Comparison of ENCODE assay signal across 1 cellular context in the genomic region with DNA sequence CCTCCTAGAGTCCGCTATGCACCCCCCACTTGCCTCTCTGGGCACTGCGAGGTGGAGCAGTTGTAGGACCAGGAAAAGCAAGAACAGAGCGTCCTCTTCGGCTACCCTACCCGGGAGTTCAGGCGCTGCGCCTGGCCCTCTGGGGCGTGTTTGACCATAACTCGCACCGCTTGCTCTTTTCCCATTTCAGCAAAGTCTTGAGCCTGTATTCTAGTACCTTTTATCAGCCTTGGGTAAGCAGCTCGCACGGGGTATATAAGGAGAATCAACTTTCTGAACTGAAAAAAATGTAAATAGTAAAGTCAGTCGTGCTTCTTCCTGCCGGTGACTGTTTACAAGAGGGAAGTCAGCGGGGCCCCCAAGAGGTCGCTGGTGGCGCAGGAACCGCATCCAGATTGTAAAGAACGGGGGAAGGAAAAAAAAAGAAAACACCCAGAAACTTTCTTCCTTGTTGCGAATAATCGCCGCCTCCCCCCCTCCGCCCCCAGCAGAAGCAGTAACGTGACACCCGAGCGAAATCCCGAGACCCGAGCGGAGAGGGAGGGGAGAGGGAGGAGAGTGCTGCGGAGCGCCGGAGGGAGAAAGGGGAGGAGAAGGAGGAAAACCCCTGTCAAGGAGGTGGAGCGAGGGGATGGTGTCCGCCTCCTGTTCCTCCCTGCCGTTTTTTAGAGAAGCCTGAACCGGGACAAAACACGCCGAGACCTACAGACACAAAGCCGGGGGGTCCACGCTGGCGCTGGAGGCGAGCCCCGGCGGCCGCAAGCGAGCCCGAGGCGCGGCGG.
A peak's percentile ranks its signal among the peaks of the same experiment; 100 is the strongest.
TF ChIP-seq lines count a peak whose summit lies in the region.

A gene with protein sequence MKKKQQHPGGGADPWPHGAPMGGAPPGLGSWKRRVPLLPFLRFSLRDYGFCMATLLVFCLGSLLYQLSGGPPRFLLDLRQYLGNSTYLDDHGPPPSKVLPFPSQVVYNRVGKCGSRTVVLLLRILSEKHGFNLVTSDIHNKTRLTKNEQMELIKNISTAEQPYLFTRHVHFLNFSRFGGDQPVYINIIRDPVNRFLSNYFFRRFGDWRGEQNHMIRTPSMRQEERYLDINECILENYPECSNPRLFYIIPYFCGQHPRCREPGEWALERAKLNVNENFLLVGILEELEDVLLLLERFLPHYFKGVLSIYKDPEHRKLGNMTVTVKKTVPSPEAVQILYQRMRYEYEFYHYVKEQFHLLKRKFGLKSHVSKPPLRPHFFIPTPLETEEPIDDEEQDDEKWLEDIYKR (plus strand): TSS at position 668 of the 782 bp plus-strand sequence. CDS start 401 bp downstream, outside the sequence.

TF ChIP-seq in K562, 482 proteins besides CTCF, POLR2A, EP300 and RAD21 (continued from another document and continues in another):
- TF ChIP-seq, protein P1, sequence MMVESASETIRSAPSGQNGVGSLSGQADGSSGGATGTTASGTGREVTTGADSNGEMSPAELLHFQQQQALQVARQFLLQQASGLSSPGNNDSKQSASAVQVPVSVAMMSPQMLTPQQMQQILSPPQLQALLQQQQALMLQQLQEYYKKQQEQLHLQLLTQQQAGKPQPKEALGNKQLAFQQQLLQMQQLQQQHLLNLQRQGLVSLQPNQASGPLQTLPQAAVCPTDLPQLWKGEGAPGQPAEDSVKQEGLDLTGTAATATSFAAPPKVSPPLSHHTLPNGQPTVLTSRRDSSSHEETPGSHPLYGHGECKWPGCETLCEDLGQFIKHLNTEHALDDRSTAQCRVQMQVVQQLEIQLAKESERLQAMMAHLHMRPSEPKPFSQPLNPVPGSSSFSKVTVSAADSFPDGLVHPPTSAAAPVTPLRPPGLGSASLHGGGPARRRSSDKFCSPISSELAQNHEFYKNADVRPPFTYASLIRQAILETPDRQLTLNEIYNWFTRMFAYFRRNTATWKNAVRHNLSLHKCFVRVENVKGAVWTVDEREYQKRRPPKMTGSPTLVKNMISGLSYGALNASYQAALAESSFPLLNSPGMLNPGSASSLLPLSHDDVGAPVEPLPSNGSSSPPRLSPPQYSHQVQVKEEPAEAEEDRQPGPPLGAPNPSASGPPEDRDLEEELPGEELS (CRISPR knock-in tag; IDR thresholded peaks at IDR 0.05; ENCODE audit: borderline replicate concordance) = no peak
- TF ChIP-seq PHF8 (IDR thresholded peaks at IDR 0.05; ENCODE audit: borderline replicate concordance, low read length) (no peak), U2AF1 (optimal IDR thresholded peaks at IDR 0.05; ENCODE audit: low read depth, low read length) (no peak), ZNF75A (CRISPR knock-in tag; IDR thresholded peaks at IDR 0.05) (no peak), ZC3H8 (IDR thresholded peaks at IDR 0.05) (no peak), BRD9 (IDR thresholded peaks at IDR 0.05; ENCODE audit: low read depth, partially characterized antibody) (no peak), NFATC3 (IDR thresholded peaks at IDR 0.05) (peak; percentile 97), XRCC4 (IDR thresholded peaks at IDR 0.05; ENCODE audit: extremely low read depth, insufficient read depth, insufficient read length) (no peak), SIN3A (IDR thresholded peaks at IDR 0.05; ENCODE audit: borderline replicate concordance in 2 of 2, control insufficient read depth in 1 of 2, low read depth in 2 of 2, low read length in 2 of 2) (no peak), GABPB1 (CRISPR knock-in tag; IDR thresholded peaks at IDR 0.05) (no peak), FOXK1 (CRISPR knock-in tag; IDR thresholded peaks at IDR 0.05; ENCODE audit: borderline replicate concordance) (no peak), KLF13 (tag; IDR thresholded peaks at IDR 0.05; ENCODE audit: borderline replicate concordance, low read depth) (no peak), ZNF408 (CRISPR knock-in tag; IDR thresholded peaks at IDR 0.05; ENCODE audit: low read depth) (no peak), ZNF282 (CRISPR knock-in tag; IDR thresholded peaks at IDR 0.05) (no peak), ZBTB17 (CRISPR knock-in tag; IDR thresholded peaks at IDR 0.05) (no peak), FUS (optimal IDR thresholded peaks at IDR 0.05; ENCODE audit: low read depth, low read length) (no peak), ILF3 (IDR thresholded peaks at IDR 0.05; ENCODE audit: borderline replicate concordance) (no peak), FOXA3 (CRISPR knock-in tag; conservative IDR thresholded peaks at IDR 0.05 in 1 of 2, IDR thresholded peaks at IDR 0.05 in 1 of 2) (no peak), CREB1 (IDR thresholded peaks at IDR 0.05) (no peak), CREB1 (CRISPR knock-in tag; IDR thresholded peaks at IDR 0.05) (no peak), NELFE (IDR thresholded peaks at IDR 0.05; ENCODE audit: insufficient read depth, insufficient read length) (no peak), SPI1 (IDR thresholded peaks at IDR 0.05; ENCODE audit: borderline replicate concordance, low read depth, low read length) (peak; percentile 8; the same call in 1 of the 2 replicates), NCOA4 (IDR thresholded peaks at IDR 0.05; ENCODE audit: partially characterized antibody) (no peak), SRSF3 (IDR thresholded peaks at IDR 0.05; ENCODE audit: insufficient read depth, low read length) (no peak), CBFB (CRISPR knock-in tag; IDR thresholded peaks at IDR 0.05) (no peak), BDP1 (IDR thresholded peaks at IDR 0.05; ENCODE audit: insufficient read depth, insufficient read length) (no peak), TGIF2 (CRISPR knock-in tag; IDR thresholded peaks at IDR 0.05) (no peak), U2AF2 (optimal IDR thresholded peaks at IDR 0.05; ENCODE audit: low read depth, low read length) (no peak), HNRNPUL1 (IDR thresholded peaks at IDR 0.05; ENCODE audit: low read length) (no peak), PCBP1 (IDR thresholded peaks at IDR 0.05; ENCODE audit: low read depth, low read length, poor library complexity, severe bottlenecking) (no peak), ZFP1 (CRISPR knock-in tag; IDR thresholded peaks at IDR 0.05) (no peak)
- TF ChIP-seq, protein P2, sequence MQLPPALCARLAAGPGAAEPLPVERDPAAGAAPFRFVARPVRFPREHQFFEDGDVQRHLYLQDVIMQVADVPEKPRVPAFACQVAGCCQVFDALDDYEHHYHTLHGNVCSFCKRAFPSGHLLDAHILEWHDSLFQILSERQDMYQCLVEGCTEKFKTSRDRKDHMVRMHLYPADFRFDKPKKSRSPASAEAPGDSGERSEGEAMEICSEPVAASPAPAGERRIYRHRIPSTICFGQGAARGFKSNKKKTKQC (CRISPR knock-in tag; IDR thresholded peaks at IDR 0.05) = no peak
- TF ChIP-seq, protein P3, sequence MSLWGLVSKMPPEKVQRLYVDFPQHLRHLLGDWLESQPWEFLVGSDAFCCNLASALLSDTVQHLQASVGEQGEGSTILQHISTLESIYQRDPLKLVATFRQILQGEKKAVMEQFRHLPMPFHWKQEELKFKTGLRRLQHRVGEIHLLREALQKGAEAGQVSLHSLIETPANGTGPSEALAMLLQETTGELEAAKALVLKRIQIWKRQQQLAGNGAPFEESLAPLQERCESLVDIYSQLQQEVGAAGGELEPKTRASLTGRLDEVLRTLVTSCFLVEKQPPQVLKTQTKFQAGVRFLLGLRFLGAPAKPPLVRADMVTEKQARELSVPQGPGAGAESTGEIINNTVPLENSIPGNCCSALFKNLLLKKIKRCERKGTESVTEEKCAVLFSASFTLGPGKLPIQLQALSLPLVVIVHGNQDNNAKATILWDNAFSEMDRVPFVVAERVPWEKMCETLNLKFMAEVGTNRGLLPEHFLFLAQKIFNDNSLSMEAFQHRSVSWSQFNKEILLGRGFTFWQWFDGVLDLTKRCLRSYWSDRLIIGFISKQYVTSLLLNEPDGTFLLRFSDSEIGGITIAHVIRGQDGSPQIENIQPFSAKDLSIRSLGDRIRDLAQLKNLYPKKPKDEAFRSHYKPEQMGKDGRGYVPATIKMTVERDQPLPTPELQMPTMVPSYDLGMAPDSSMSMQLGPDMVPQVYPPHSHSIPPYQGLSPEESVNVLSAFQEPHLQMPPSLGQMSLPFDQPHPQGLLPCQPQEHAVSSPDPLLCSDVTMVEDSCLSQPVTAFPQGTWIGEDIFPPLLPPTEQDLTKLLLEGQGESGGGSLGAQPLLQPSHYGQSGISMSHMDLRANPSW (CRISPR knock-in tag; IDR thresholded peaks at IDR 0.05) = no peak
- TF ChIP-seq, protein P4, sequence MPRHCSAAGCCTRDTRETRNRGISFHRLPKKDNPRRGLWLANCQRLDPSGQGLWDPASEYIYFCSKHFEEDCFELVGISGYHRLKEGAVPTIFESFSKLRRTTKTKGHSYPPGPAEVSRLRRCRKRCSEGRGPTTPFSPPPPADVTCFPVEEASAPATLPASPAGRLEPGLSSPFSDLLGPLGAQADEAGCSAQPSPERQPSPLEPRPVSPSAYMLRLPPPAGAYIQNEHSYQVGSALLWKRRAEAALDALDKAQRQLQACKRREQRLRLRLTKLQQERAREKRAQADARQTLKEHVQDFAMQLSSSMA (CRISPR knock-in tag; IDR thresholded peaks at IDR 0.05) = no peak
- TF ChIP-seq, protein P5, sequence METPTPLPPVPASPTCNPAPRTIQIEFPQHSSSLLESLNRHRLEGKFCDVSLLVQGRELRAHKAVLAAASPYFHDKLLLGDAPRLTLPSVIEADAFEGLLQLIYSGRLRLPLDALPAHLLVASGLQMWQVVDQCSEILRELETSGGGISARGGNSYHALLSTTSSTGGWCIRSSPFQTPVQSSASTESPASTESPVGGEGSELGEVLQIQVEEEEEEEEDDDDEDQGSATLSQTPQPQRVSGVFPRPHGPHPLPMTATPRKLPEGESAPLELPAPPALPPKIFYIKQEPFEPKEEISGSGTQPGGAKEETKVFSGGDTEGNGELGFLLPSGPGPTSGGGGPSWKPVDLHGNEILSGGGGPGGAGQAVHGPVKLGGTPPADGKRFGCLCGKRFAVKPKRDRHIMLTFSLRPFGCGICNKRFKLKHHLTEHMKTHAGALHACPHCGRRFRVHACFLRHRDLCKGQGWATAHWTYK (CRISPR knock-in tag; IDR thresholded peaks at IDR 0.05) = no peak
- TF ChIP-seq, protein P6, sequence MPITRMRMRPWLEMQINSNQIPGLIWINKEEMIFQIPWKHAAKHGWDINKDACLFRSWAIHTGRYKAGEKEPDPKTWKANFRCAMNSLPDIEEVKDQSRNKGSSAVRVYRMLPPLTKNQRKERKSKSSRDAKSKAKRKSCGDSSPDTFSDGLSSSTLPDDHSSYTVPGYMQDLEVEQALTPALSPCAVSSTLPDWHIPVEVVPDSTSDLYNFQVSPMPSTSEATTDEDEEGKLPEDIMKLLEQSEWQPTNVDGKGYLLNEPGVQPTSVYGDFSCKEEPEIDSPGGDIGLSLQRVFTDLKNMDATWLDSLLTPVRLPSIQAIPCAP (CRISPR knock-in tag; IDR thresholded peaks at IDR 0.05; ENCODE audit: borderline replicate concordance) = no peak
- TF ChIP-seq, protein P7, sequence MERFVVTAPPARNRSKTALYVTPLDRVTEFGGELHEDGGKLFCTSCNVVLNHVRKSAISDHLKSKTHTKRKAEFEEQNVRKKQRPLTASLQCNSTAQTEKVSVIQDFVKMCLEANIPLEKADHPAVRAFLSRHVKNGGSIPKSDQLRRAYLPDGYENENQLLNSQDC (CRISPR knock-in tag; IDR thresholded peaks at IDR 0.05) = no peak
- TF ChIP-seq, protein P8, sequence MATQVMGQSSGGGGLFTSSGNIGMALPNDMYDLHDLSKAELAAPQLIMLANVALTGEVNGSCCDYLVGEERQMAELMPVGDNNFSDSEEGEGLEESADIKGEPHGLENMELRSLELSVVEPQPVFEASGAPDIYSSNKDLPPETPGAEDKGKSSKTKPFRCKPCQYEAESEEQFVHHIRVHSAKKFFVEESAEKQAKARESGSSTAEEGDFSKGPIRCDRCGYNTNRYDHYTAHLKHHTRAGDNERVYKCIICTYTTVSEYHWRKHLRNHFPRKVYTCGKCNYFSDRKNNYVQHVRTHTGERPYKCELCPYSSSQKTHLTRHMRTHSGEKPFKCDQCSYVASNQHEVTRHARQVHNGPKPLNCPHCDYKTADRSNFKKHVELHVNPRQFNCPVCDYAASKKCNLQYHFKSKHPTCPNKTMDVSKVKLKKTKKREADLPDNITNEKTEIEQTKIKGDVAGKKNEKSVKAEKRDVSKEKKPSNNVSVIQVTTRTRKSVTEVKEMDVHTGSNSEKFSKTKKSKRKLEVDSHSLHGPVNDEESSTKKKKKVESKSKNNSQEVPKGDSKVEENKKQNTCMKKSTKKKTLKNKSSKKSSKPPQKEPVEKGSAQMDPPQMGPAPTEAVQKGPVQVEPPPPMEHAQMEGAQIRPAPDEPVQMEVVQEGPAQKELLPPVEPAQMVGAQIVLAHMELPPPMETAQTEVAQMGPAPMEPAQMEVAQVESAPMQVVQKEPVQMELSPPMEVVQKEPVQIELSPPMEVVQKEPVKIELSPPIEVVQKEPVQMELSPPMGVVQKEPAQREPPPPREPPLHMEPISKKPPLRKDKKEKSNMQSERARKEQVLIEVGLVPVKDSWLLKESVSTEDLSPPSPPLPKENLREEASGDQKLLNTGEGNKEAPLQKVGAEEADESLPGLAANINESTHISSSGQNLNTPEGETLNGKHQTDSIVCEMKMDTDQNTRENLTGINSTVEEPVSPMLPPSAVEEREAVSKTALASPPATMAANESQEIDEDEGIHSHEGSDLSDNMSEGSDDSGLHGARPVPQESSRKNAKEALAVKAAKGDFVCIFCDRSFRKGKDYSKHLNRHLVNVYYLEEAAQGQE (CRISPR knock-in tag; IDR thresholded peaks at IDR 0.05; ENCODE audit: low read depth) = no peak
- TF ChIP-seq, protein P9, sequence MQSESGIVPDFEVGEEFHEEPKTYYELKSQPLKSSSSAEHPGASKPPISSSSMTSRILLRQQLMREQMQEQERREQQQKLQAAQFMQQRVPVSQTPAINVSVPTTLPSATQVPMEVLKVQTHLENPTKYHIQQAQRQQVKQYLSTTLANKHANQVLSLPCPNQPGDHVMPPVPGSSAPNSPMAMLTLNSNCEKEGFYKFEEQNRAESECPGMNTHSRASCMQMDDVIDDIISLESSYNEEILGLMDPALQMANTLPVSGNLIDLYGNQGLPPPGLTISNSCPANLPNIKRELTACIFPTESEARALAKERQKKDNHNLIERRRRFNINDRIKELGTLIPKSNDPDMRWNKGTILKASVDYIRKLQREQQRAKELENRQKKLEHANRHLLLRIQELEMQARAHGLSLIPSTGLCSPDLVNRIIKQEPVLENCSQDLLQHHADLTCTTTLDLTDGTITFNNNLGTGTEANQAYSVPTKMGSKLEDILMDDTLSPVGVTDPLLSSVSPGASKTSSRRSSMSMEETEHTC (IDR thresholded peaks at IDR 0.05) = 0 out of 2 replicates have a peak, but pooled peaks have one; percentile 18
- TF ChIP-seq, protein P10, sequence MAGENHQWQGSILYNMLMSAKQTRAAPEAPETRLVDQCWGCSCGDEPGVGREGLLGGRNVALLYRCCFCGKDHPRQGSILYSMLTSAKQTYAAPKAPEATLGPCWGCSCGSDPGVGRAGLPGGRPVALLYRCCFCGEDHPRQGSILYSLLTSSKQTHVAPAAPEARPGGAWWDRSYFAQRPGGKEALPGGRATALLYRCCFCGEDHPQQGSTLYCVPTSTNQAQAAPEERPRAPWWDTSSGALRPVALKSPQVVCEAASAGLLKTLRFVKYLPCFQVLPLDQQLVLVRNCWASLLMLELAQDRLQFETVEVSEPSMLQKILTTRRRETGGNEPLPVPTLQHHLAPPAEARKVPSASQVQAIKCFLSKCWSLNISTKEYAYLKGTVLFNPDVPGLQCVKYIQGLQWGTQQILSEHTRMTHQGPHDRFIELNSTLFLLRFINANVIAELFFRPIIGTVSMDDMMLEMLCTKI (IDR thresholded peaks at IDR 0.05; ENCODE audit: partially characterized antibody) = no peak
- TF ChIP-seq, protein P11, sequence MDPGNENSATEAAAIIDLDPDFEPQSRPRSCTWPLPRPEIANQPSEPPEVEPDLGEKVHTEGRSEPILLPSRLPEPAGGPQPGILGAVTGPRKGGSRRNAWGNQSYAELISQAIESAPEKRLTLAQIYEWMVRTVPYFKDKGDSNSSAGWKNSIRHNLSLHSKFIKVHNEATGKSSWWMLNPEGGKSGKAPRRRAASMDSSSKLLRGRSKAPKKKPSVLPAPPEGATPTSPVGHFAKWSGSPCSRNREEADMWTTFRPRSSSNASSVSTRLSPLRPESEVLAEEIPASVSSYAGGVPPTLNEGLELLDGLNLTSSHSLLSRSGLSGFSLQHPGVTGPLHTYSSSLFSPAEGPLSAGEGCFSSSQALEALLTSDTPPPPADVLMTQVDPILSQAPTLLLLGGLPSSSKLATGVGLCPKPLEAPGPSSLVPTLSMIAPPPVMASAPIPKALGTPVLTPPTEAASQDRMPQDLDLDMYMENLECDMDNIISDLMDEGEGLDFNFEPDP (CRISPR knock-in tag; IDR thresholded peaks at IDR 0.05) = no peak
